Comparison of ENCODE assay signal across 11 cellular contexts in the genomic region with DNA sequence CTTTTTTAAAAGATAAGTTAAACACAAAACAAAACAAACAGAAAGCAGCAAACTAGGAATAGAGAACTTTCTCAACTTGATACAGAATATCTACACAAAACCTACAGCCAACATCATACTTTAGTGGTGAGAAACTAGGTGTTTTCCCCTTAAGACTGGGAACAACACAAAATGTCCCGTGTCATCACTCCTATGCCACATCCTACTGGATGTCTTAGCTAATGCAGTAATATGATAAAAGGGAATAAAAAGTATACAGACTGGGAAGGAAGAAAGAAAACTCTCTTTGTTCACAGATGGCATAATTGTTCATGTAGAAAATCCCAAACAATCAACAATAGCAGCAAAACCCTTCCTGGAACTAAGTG.
"Had no signal": no experiment of that assay in that cellular context is flagged by ENCODE, and none has a peak within 500 bp of the region (broad histone marks: within the 10 kb centered on the region; RNA-seq: fewer than 3 reads in every experiment).

No MANE protein-coding gene starts in this region.

- ATAC-seq: left lobe of liver; natural killer cell; stimulated activated memory B cell treated with anti-CD40 and anti-IgM and Interleukin-4, amounts not matched to agents 10 μg/mL and 1 μg/mL and 100 μg/mL, for 72 hours had no signal

- H3K4me3 ChIP-seq: right atrium auricular region, upper lobe of left lung had no signal

- H3K27me3 ChIP-seq: right atrium auricular region, upper lobe of left lung had no signal

- H3K36me3 ChIP-seq: right atrium auricular region, upper lobe of left lung had no signal

- H3K9me3 ChIP-seq: right atrium auricular region, upper lobe of left lung had no signal

- H3K4me1 ChIP-seq: right atrium auricular region had no signal

- DNase-seq: activated CD4-positive, alpha-beta T cell treated with anti-CD3 and anti-CD28 coated beads, Interleukin-2, amount 10 ng/mL, durations not matched to agents 7 days and 5 days; activated naive CD4-positive, alpha-beta T cell treated with anti-CD3 and anti-CD28 coated beads, Interleukin-2, amount 10 ng/mL, durations not matched to agents 7 days and 5 days; activated T-cell treated with anti-CD3 and anti-CD28 coated beads for 4 hours; caudate nucleus; cortex of kidney; effector CD8-positive, alpha-beta T cell; natural killer cell; upper lobe of left lung had no signal

- H3K27ac ChIP-seq: right atrium auricular region, upper lobe of left lung had no signal
